ENCODE assay signal across 1 cellular context in genomic region chr2:44542520-44542919, GRCh38.
TF ChIP-seq lines count a peak whose summit lies in the region.

No MANE protein-coding gene starts in this region.

TF ChIP-seq in K562, 482 proteins besides CTCF, POLR2A, EP300 and RAD21 (continued from another document and continues in another):
- TF ChIP-seq, protein P1, sequence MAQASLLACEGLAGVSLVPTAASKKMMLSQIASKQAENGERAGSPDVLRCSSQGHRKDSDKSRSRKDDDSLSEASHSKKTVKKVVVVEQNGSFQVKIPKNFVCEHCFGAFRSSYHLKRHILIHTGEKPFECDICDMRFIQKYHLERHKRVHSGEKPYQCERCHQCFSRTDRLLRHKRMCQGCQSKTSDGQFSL (CRISPR knock-in tag; IDR thresholded peaks at IDR 0.05), result no peak
- TF ChIP-seq, protein P1 (tag; IDR thresholded peaks at IDR 0.05), result no peak
- no peak for TF ChIP-seq HBP1 (CRISPR knock-in tag; IDR thresholded peaks at IDR 0.05)
- TF ChIP-seq ZNF79 (CRISPR knock-in tag; IDR thresholded peaks at IDR 0.05; ENCODE audit: low read depth), result no peak
- no peak for TF ChIP-seq SMARCA5 (IDR thresholded peaks at IDR 0.05)
- TF ChIP-seq THRAP3 (IDR thresholded peaks at IDR 0.05; ENCODE audit: borderline replicate concordance), result no peak
- TF ChIP-seq NCOR1 (IDR thresholded peaks at IDR 0.05), result peak; percentile 75
- peak; percentile 72 for TF ChIP-seq TCF3 (CRISPR knock-in tag; IDR thresholded peaks at IDR 0.05)
- TF ChIP-seq, protein P2, sequence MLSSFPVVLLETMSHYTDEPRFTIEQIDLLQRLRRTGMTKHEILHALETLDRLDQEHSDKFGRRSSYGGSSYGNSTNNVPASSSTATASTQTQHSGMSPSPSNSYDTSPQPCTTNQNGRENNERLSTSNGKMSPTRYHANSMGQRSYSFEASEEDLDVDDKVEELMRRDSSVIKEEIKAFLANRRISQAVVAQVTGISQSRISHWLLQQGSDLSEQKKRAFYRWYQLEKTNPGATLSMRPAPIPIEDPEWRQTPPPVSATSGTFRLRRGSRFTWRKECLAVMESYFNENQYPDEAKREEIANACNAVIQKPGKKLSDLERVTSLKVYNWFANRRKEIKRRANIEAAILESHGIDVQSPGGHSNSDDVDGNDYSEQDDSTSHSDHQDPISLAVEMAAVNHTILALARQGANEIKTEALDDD (IDR thresholded peaks at IDR 0.05), result peak; percentile 84
- TF ChIP-seq ARNT (IDR thresholded peaks at IDR 0.05), result 0 out of 4 replicates have a peak, but pooled peaks of 1 of the 2 experiments have one; percentile 25
- no peak for TF ChIP-seq ZNF354B (CRISPR knock-in tag; IDR thresholded peaks at IDR 0.05)
- TF ChIP-seq SIN3B (IDR thresholded peaks at IDR 0.05; ENCODE audit: low read depth), result no peak
- TF ChIP-seq PPARD (CRISPR knock-in tag; IDR thresholded peaks at IDR 0.05), result no peak
- TF ChIP-seq, protein P3, sequence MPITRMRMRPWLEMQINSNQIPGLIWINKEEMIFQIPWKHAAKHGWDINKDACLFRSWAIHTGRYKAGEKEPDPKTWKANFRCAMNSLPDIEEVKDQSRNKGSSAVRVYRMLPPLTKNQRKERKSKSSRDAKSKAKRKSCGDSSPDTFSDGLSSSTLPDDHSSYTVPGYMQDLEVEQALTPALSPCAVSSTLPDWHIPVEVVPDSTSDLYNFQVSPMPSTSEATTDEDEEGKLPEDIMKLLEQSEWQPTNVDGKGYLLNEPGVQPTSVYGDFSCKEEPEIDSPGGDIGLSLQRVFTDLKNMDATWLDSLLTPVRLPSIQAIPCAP (CRISPR knock-in tag; IDR thresholded peaks at IDR 0.05; ENCODE audit: borderline replicate concordance), result no peak
- TF ChIP-seq MTA2 (IDR thresholded peaks at IDR 0.05; ENCODE audit: low read depth), result 0 out of 2 replicates have a peak, but pooled peaks have one; percentile 35
- no peak for TF ChIP-seq BACH1 (tag; IDR thresholded peaks at IDR 0.05)
- TF ChIP-seq KAT7 (CRISPR knock-in tag; IDR thresholded peaks at IDR 0.05; ENCODE audit: borderline replicate concordance), result no peak
- TF ChIP-seq ESRRB (CRISPR knock-in tag; IDR thresholded peaks at IDR 0.05; ENCODE audit: borderline replicate concordance), result no peak
- TF ChIP-seq TAF9B (IDR thresholded peaks at IDR 0.05; ENCODE audit: partially characterized antibody), result no peak
- TF ChIP-seq, protein P4, sequence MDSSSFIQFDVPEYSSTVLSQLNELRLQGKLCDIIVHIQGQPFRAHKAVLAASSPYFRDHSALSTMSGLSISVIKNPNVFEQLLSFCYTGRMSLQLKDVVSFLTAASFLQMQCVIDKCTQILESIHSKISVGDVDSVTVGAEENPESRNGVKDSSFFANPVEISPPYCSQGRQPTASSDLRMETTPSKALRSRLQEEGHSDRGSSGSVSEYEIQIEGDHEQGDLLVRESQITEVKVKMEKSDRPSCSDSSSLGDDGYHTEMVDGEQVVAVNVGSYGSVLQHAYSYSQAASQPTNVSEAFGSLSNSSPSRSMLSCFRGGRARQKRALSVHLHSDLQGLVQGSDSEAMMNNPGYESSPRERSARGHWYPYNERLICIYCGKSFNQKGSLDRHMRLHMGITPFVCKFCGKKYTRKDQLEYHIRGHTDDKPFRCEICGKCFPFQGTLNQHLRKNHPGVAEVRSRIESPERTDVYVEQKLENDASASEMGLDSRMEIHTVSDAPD (CRISPR knock-in tag; IDR thresholded peaks at IDR 0.05), result no peak
- no peak for TF ChIP-seq EHMT2 (IDR thresholded peaks at IDR 0.05)
- no peak for TF ChIP-seq POLR3A (IDR thresholded peaks at IDR 0.05; ENCODE audit: borderline replicate concordance, extremely low read depth, insufficient read depth, insufficient read length)
- TF ChIP-seq CBFA2T3 (IDR thresholded peaks at IDR 0.05), result peak; percentile 87
- no peak for TF ChIP-seq CAMTA2 (CRISPR knock-in tag; conservative IDR thresholded peaks at IDR 0.05)
- TF ChIP-seq SPI1 (IDR thresholded peaks at IDR 0.05; ENCODE audit: borderline replicate concordance, low read depth, low read length), result no peak
- no peak for TF ChIP-seq NUFIP1 (IDR thresholded peaks at IDR 0.05; ENCODE audit: partially characterized antibody)
- no peak for TF ChIP-seq NELFE (IDR thresholded peaks at IDR 0.05; ENCODE audit: insufficient read depth, insufficient read length)
- no peak for TF ChIP-seq CHD2 (IDR thresholded peaks at IDR 0.05; ENCODE audit: low read depth, low read length)
- TF ChIP-seq ZKSCAN8 (CRISPR knock-in tag; IDR thresholded peaks at IDR 0.05), result no peak
- peak; percentile 69 for TF ChIP-seq STAT5A (IDR thresholded peaks at IDR 0.05; ENCODE audit: borderline replicate concordance, low read length)
- no peak for TF ChIP-seq NR1H2 (CRISPR knock-in tag; IDR thresholded peaks at IDR 0.05)
- no peak for TF ChIP-seq ZNF444 (CRISPR knock-in tag; IDR thresholded peaks at IDR 0.05)
- no peak for TF ChIP-seq FOXK2 (conservative IDR thresholded peaks at IDR 0.05 in 1 of 2, IDR thresholded peaks at IDR 0.05 in 1 of 2; ENCODE audit: low read depth in 2 of 2)
- TF ChIP-seq NR2C2 (CRISPR knock-in tag; IDR thresholded peaks at IDR 0.05), result no peak
- no peak for TF ChIP-seq NR2C2 (tag; IDR thresholded peaks at IDR 0.05)
- peak; percentile 61 for TF ChIP-seq GATA2 (CRISPR knock-in tag; IDR thresholded peaks at IDR 0.05)
- no peak for TF ChIP-seq ZNF644 (tag; IDR thresholded peaks at IDR 0.05; ENCODE audit: low read depth)
- TF ChIP-seq CHAMP1 (IDR thresholded peaks at IDR 0.05), result no peak
- TF ChIP-seq KLF1 (tag; IDR thresholded peaks at IDR 0.05), result no peak
- TF ChIP-seq ZNF445 (CRISPR knock-in tag; IDR thresholded peaks at IDR 0.05; ENCODE audit: low read depth), result no peak
- TF ChIP-seq, protein P5, sequence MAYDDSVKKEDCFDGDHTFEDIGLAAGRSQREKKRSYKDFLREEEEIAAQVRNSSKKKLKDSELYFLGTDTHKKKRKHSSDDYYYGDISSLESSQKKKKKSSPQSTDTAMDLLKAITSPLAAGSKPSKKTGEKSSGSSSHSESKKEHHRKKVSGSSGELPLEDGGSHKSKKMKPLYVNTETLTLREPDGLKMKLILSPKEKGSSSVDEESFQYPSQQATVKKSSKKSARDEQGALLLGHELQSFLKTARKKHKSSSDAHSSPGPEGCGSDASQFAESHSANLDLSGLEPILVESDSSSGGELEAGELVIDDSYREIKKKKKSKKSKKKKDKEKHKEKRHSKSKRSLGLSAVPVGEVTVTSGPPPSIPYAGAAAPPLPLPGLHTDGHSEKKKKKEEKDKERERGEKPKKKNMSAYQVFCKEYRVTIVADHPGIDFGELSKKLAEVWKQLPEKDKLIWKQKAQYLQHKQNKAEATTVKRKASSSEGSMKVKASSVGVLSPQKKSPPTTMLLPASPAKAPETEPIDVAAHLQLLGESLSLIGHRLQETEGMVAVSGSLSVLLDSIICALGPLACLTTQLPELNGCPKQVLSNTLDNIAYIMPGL (CRISPR knock-in tag; IDR thresholded peaks at IDR 0.05), result no peak
- TF ChIP-seq HIVEP1 (CRISPR knock-in tag; IDR thresholded peaks at IDR 0.05), result no peak
- TF ChIP-seq, protein P6, sequence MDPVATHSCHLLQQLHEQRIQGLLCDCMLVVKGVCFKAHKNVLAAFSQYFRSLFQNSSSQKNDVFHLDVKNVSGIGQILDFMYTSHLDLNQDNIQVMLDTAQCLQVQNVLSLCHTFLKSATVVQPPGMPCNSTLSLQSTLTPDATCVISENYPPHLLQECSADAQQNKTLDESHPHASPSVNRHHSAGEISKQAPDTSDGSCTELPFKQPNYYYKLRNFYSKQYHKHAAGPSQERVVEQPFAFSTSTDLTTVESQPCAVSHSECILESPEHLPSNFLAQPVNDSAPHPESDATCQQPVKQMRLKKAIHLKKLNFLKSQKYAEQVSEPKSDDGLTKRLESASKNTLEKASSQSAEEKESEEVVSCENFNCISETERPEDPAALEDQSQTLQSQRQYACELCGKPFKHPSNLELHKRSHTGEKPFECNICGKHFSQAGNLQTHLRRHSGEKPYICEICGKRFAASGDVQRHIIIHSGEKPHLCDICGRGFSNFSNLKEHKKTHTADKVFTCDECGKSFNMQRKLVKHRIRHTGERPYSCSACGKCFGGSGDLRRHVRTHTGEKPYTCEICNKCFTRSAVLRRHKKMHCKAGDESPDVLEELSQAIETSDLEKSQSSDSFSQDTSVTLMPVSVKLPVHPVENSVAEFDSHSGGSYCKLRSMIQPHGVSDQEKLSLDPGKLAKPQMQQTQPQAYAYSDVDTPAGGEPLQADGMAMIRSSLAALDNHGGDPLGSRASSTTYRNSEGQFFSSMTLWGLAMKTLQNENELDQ (CRISPR knock-in tag; IDR thresholded peaks at IDR 0.05; ENCODE audit: borderline replicate concordance), result no peak
- no peak for TF ChIP-seq IRF9 (tag; IDR thresholded peaks at IDR 0.05)
- TF ChIP-seq CBFA2T2 (conservative IDR thresholded peaks at IDR 0.05), result peak; percentile 74
- TF ChIP-seq ELK1 (CRISPR knock-in tag; IDR thresholded peaks at IDR 0.05), result no peak
- no peak for TF ChIP-seq ZNF347 (CRISPR knock-in tag; IDR thresholded peaks at IDR 0.05; ENCODE audit: low read depth)
- TF ChIP-seq SRSF7 (optimal IDR thresholded peaks at IDR 0.05; ENCODE audit: low read depth, low read length), result no peak
- TF ChIP-seq ARID1B (IDR thresholded peaks at IDR 0.05), result peak; percentile 91
- no peak for TF ChIP-seq SAP30 (IDR thresholded peaks at IDR 0.05; ENCODE audit: borderline replicate concordance, insufficient read depth, low read depth, low read length, poor library complexity, severe bottlenecking)
- peak in 1 of 2 experiments; percentile 66; a peak in 2 of 4 replicates for TF ChIP-seq HDAC1 (IDR thresholded peaks at IDR 0.05)
- no peak for TF ChIP-seq KLF13 (tag; IDR thresholded peaks at IDR 0.05; ENCODE audit: borderline replicate concordance, low read depth)
- TF ChIP-seq, protein P7, sequence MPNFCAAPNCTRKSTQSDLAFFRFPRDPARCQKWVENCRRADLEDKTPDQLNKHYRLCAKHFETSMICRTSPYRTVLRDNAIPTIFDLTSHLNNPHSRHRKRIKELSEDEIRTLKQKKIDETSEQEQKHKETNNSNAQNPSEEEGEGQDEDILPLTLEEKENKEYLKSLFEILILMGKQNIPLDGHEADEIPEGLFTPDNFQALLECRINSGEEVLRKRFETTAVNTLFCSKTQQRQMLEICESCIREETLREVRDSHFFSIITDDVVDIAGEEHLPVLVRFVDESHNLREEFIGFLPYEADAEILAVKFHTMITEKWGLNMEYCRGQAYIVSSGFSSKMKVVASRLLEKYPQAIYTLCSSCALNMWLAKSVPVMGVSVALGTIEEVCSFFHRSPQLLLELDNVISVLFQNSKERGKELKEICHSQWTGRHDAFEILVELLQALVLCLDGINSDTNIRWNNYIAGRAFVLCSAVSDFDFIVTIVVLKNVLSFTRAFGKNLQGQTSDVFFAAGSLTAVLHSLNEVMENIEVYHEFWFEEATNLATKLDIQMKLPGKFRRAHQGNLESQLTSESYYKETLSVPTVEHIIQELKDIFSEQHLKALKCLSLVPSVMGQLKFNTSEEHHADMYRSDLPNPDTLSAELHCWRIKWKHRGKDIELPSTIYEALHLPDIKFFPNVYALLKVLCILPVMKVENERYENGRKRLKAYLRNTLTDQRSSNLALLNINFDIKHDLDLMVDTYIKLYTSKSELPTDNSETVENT (CRISPR knock-in tag; IDR thresholded peaks at IDR 0.05), result no peak
